In genomic region chr6:87656857-87657256, GRCh38 we compare ENCODE assay signal across 12 cellular contexts. TPM values are rescaled to one million over a fixed set of nuclear protein-coding genes. Genes with fewer than 3 reads are reported as not detected.
DNase-seq lines count a peak whose midpoint lies in the region; ATAC-seq and TF ChIP-seq lines count a peak whose summit lies in the region.
"Had no signal": no experiment of that assay in that cellular context is flagged by ENCODE, and none has a peak within 500 bp of the region (broad histone marks: within the 10 kb centered on the region; RNA-seq: fewer than 3 reads in every experiment).

No MANE protein-coding gene starts in this region.

- peaks cover 1 to 25% of the 10 kb centered on the region in 2 donors for H3K36me3 Mint-ChIP-seq in activated T-cell treated with anti-CD3 and anti-CD28 coated beads, Interleukin-2, amount 50 U/mL, for 72 hours (ENCODE audit: insufficient read depth in 2 of 2)
- H3K36me3 Mint-ChIP-seq in activated T-cell treated with anti-CD3 and anti-CD28 coated beads, Interleukin-2, amount 50 U/mL, for 4 hours (ENCODE audit: insufficient read depth): peaks cover 36% of the 10 kb centered on the region

- TF ChIP-seq CTCF in MM.1S (IDR thresholded peaks at IDR 0.05; ENCODE audit: low read length): no peak
- TF ChIP-seq CTCF in BE2C (IDR thresholded peaks at IDR 0.05; ENCODE audit: low read depth, low read length): no peak

- H3K36me3 ChIP-seq in MM.1S (replicated peaks; ENCODE audit: insufficient read depth, low read length) (0 out of 2 replicates have a peak, but pooled peaks cover 5% of the 10 kb centered on the region), skeletal muscle satellite cell (ENCODE audit: insufficient read depth, low read length) (peaks cover 11% of the 10 kb centered on the region), BE2C (peaks cover 24% of the 10 kb centered on the region)

- H3K27me3 ChIP-seq in MM.1S (replicated peaks; ENCODE audit: insufficient read depth, low read length): no peaks in the 10 kb centered on the region
- no peaks in the 10 kb centered on the region for H3K27me3 ChIP-seq in skeletal muscle satellite cell (ENCODE audit: control insufficient read depth, insufficient read depth, low read length)
- H3K27me3 ChIP-seq in BE2C: no peaks in the 10 kb centered on the region

- DNase-seq in activated T-cell treated with anti-CD3 and anti-CD28 coated beads, Interleukin-2, amount 50 U/mL, for 72 hours: no peak
- no peak for DNase-seq in activated T-cell treated with anti-CD3 and anti-CD28 coated beads, Interleukin-2, amount 50 U/mL, for 4 hours
- DNase-seq in MM.1S (peak; percentile 75), Ammon's horn (ENCODE audit: low spot score) (no peak), activated gamma-delta T cell treated with Interleukin-2 at 50 U/mL for 16 hours (no peak), BE2C (no peak)
- DNase-seq: activated effector memory CD4-positive, alpha-beta T cell treated with anti-CD3 and anti-CD28 coated beads, Interleukin-2, amount 50 U/mL, for 16 hours; NCI-H1048 had no signal

- peak overlapping the region; percentile 71 for H3K4me2 ChIP-seq in MM.1S (ENCODE audit: low read depth, low read length)
- H3K4me2 ChIP-seq in skeletal muscle satellite cell (ENCODE audit: low read length): peak overlapping the region; percentile 22

- peaks cover 28% of the 10 kb centered on the region for H3K4me1 ChIP-seq in MM.1S (ENCODE audit: low read length)
- H3K4me1 ChIP-seq in skeletal muscle satellite cell (ENCODE audit: control insufficient read depth, insufficient read depth, low read length): peaks cover 35% of the 10 kb centered on the region
- H3K4me1 ChIP-seq in BE2C: no peaks in the 10 kb centered on the region

- peaks cover 38% of the 10 kb centered on the region for H3K4me1 Mint-ChIP-seq in activated T-cell treated with anti-CD3 and anti-CD28 coated beads, Interleukin-2, amount 50 U/mL, for 72 hours (ENCODE audit: low read depth)
- peaks cover 26% of the 10 kb centered on the region for H3K4me1 Mint-ChIP-seq in activated T-cell treated with anti-CD3 and anti-CD28 coated beads, Interleukin-2, amount 50 U/mL, for 4 hours (ENCODE audit: low read depth)

- H3K27ac Mint-ChIP-seq in activated T-cell treated with anti-CD3 and anti-CD28 coated beads, Interleukin-2, amount 50 U/mL, for 72 hours: peak overlapping the region; percentile 19

- no peaks in the 10 kb centered on the region for H3K9me2 ChIP-seq in MM.1S (replicated peaks; ENCODE audit: insufficient read depth, low read length)

- H3K27ac ChIP-seq in MM.1S (ENCODE audit: low read length): peak overlapping the region; percentile 70; the same call in 1 of the 2 replicates

- no peaks in the 10 kb centered on the region for H4K20me1 ChIP-seq in MM.1S (ENCODE audit: insufficient read depth, low read length)

- H3K27me3 Mint-ChIP-seq in activated T-cell treated with anti-CD3 and anti-CD28 coated beads, Interleukin-2, amount 50 U/mL, for 72 hours (ENCODE audit: low read depth): no peaks in the 10 kb centered on the region
- H3K27me3 Mint-ChIP-seq in activated T-cell treated with anti-CD3 and anti-CD28 coated beads, Interleukin-2, amount 50 U/mL, for 4 hours (ENCODE audit: low read depth): no peaks in the 10 kb centered on the region

- H3K4me3 ChIP-seq in MM.1S (ENCODE audit: low read length): no peak overlapping the region
- no peak overlapping the region for H3K4me3 ChIP-seq in skeletal muscle satellite cell (ENCODE audit: low read length)
- H3K4me3 ChIP-seq in BE2C (ENCODE audit: low read depth, low read length): no peak overlapping the region
- H3K4me3 ChIP-seq: lung had no signal

- H3K9ac ChIP-seq in MM.1S (ENCODE audit: low read length) (peak overlapping the region; percentile 16; the same call in 1 of the 2 replicates), skeletal muscle satellite cell (ENCODE audit: low read depth, low read length) (no peak overlapping the region)

- H3K79me2 ChIP-seq in MM.1S (ENCODE audit: low read length): no peaks in the 10 kb centered on the region

- no peak overlapping the region for H2AFZ ChIP-seq in MM.1S (ENCODE audit: low read length)

- no peaks in the 10 kb centered on the region for H3K9me3 ChIP-seq in MM.1S (replicated peaks; ENCODE audit: insufficient read depth, low read length)
- H3K9me3 ChIP-seq in skeletal muscle satellite cell (replicated peaks; ENCODE audit: low read length): no peaks in the 10 kb centered on the region
- H3K9me3 ChIP-seq in BE2C: no peaks in the 10 kb centered on the region

- H3K4me3 Mint-ChIP-seq in activated T-cell treated with anti-CD3 and anti-CD28 coated beads, Interleukin-2, amount 50 U/mL, for 72 hours: no peak overlapping the region
- no peak overlapping the region for H3K4me3 Mint-ChIP-seq in activated T-cell treated with anti-CD3 and anti-CD28 coated beads, Interleukin-2, amount 50 U/mL, for 4 hours

- H3F3A ChIP-seq in MM.1S (ENCODE audit: insufficient read depth, low read length): peaks cover 18% of the 10 kb centered on the region

- ATAC-seq in activated T-cell treated with anti-CD3 and anti-CD28 coated beads, Interleukin-2, amount 50 U/mL, for 72 hours (replicated peaks in 1 of 2): no peak
- ATAC-seq in activated T-cell treated with anti-CD3 and anti-CD28 coated beads, Interleukin-2, amount 50 U/mL, for 4 hours: no peak
- ATAC-seq in HG02759 (IDR thresholded peaks at IDR 0.05; ENCODE audit: unreplicated experiment): peak; percentile 49
- ATAC-seq: SK-N-SH treated with all-trans-retinoic acid at 6 μM for 48 hours had no signal

- no peaks in the 10 kb centered on the region for H3K9me3 Mint-ChIP-seq in activated T-cell treated with anti-CD3 and anti-CD28 coated beads, Interleukin-2, amount 50 U/mL, for 72 hours
- H3K9me3 Mint-ChIP-seq in activated T-cell treated with anti-CD3 and anti-CD28 coated beads, Interleukin-2, amount 50 U/mL, for 4 hours: no peaks in the 10 kb centered on the region

RNA-seq across cellular contexts. Expression of gene AKIRIN2, which starts 45.2 kb away (rescaled TPM):
- 10 to 100 TPM; 64.5 to 71.0 TPM for total RNA-seq in activated T-cell treated with anti-CD3 and anti-CD28 coated beads, Interleukin-2, amount 50 U/mL, for 72 hours
- total RNA-seq in activated T-cell treated with anti-CD3 and anti-CD28 coated beads, Interleukin-2, amount 50 U/mL, for 4 hours: 10 to 100 TPM; 43.8 to 61.4 (median 54.2) TPM
- total RNA-seq in skeletal muscle satellite cell (2012; rRNA removed): 15.5 and 17.3 TPM in 2 replicates
- polyA plus RNA-seq in BE2C (2012; ENCODE audit: insufficient read depth, insufficient read length, low read depth): 61.8 TPM
